In the genomic region with DNA sequence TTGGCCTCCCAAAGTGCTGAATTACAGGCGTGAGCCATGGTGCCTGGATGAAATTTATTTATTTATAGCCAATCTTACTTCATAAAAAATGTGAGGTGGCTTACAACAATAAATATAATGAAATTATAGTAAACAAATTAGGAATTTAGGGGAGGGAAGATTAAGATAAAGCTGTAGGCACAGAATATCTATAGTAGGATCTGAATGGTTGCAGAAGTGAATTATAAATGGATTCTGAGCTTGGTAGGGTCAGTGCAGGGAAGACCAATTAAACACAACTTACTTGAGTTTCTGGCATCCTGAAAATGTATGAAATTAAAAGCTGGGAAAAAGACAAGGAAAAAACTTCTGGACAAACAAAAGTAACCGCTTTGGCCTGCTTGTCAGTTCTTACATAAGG, we compare ENCODE assay signal across 30 cellular contexts.
"Had no signal": no experiment of that assay in that cellular context is flagged by ENCODE, and none has a peak within 500 bp of the region (broad histone marks: within the 10 kb centered on the region; RNA-seq: fewer than 3 reads in every experiment).

No MANE protein-coding gene starts in this region.

- H3K27ac Mint-ChIP-seq: activated CD4-positive, alpha-beta memory T cell treated with anti-CD3 and anti-CD28 coated beads, Interleukin-2, amount 10 ng/mL, durations not matched to agents 7 days and 5 days; activated CD4-positive, alpha-beta T cell treated with anti-CD3 and anti-CD28 coated beads, Interleukin-2, amount 10 ng/mL, durations not matched to agents 7 days and 5 days; activated naive CD4-positive, alpha-beta T cell treated with anti-CD3 and anti-CD28 coated beads for 36 hours; activated naive CD8-positive, alpha-beta T cell treated with anti-CD3 and anti-CD28 coated beads for 36 hours; activated naive CD8-positive, alpha-beta T cell treated with anti-CD3 and anti-CD28 coated beads, Interleukin-2, amount 50 U/mL, for 24 hours; activated T-cell treated with anti-CD3 and anti-CD28 coated beads, Interleukin-2, amount 50 U/mL, for 24 hours; activated T-cell treated with anti-CD3 and anti-CD28 coated beads, Interleukin-2, amount 50 U/mL, for 72 hours; effector memory CD8-positive, alpha-beta T cell had no signal

- ATAC-seq: activated naive CD8-positive, alpha-beta T cell treated with anti-CD3 and anti-CD28 coated beads, Interleukin-2, amount 50 U/mL, for 24 hours; activated T-cell treated with anti-CD3 and anti-CD28 coated beads, Interleukin-2, amount 50 U/mL, for 72 hours; body of pancreas; effector memory CD8-positive, alpha-beta T cell; gastroesophageal sphincter had no signal

- DNase-seq: activated CD4-positive, alpha-beta memory T cell treated with anti-CD3 and anti-CD28 coated beads, Interleukin-2, amount 10 ng/mL, durations not matched to agents 7 days and 5 days; activated CD4-positive, alpha-beta T cell treated with anti-CD3 and anti-CD28 coated beads for 4 hours; activated CD4-positive, alpha-beta T cell treated with anti-CD3 and anti-CD28 coated beads, Interleukin-2, amount 10 ng/mL, durations not matched to agents 7 days and 5 days; activated CD4-positive, alpha-beta T cell treated with anti-CD3 and anti-CD28 coated beads, Interleukin-2, amount 50 U/mL, for 4 hours; activated CD4-positive, CD25-positive, alpha-beta regulatory T cell; activated CD4-positive, CD25-positive, alpha-beta regulatory T cell treated with anti-CD3 and anti-CD28 coated beads, Interleukin-2, amount 50 U/mL, for 72 hours; activated CD8-positive, alpha-beta memory T cell treated with anti-CD3 and anti-CD28 coated beads, Interleukin-2, amount 50 U/mL, for 48 hours; activated gamma-delta T cell; activated naive CD4-positive, alpha-beta T cell treated with anti-CD3 and anti-CD28 coated beads for 36 hours; activated naive CD8-positive, alpha-beta T cell treated with anti-CD3 and anti-CD28 coated beads for 36 hours; activated naive CD8-positive, alpha-beta T cell treated with anti-CD3 and anti-CD28 coated beads, Interleukin-2, amount 50 U/mL, for 24 hours; activated T-cell treated with anti-CD3 and anti-CD28 coated beads for 4 hours; activated T-cell treated with anti-CD3 and anti-CD28 coated beads, Interleukin-2, amount 50 U/mL, for 24 hours; activated T-cell treated with anti-CD3 and anti-CD28 coated beads, Interleukin-2, amount 50 U/mL, for 72 hours; adrenal gland; amygdala; aorta; body of pancreas; caudate nucleus; cortex of kidney; dermis blood vessel endothelial cell; effector CD4-positive, alpha-beta T cell; effector memory CD8-positive, alpha-beta T cell; erythroblast; foreskin melanocyte; heart right ventricle; T-helper 2 cell had no signal

- H3K4me3 ChIP-seq: adrenal gland, body of pancreas, esophagus muscularis mucosa, gastroesophageal sphincter, heart right ventricle had no signal

- H3K36me3 Mint-ChIP-seq: activated naive CD4-positive, alpha-beta T cell treated with anti-CD3 and anti-CD28 coated beads, Interleukin-2, amount 50 U/mL, for 24 hours; activated naive CD8-positive, alpha-beta T cell treated with anti-CD3 and anti-CD28 coated beads for 36 hours had no signal

- H3K9me3 ChIP-seq: adrenal gland, body of pancreas, esophagus muscularis mucosa had no signal

- H3K9me3 Mint-ChIP-seq: activated CD4-positive, alpha-beta memory T cell treated with anti-CD3 and anti-CD28 coated beads, Interleukin-2, amount 10 ng/mL, durations not matched to agents 7 days and 5 days; activated CD4-positive, alpha-beta T cell treated with anti-CD3 and anti-CD28 coated beads, Interleukin-2, amount 10 ng/mL, durations not matched to agents 7 days and 5 days; activated naive CD4-positive, alpha-beta T cell treated with anti-CD3 and anti-CD28 coated beads for 36 hours; activated naive CD4-positive, alpha-beta T cell treated with anti-CD3 and anti-CD28 coated beads, Interleukin-2, amount 50 U/mL, for 24 hours; activated naive CD8-positive, alpha-beta T cell treated with anti-CD3 and anti-CD28 coated beads for 36 hours; activated naive CD8-positive, alpha-beta T cell treated with anti-CD3 and anti-CD28 coated beads, Interleukin-2, amount 50 U/mL, for 24 hours; activated T-cell treated with anti-CD3 and anti-CD28 coated beads, Interleukin-2, amount 50 U/mL, for 24 hours; activated T-cell treated with anti-CD3 and anti-CD28 coated beads, Interleukin-2, amount 50 U/mL, for 72 hours; effector memory CD8-positive, alpha-beta T cell had no signal

- H3K27ac ChIP-seq: adrenal gland, body of pancreas, esophagus muscularis mucosa, gastroesophageal sphincter, heart right ventricle had no signal

- H3K4me1 Mint-ChIP-seq: activated CD4-positive, alpha-beta memory T cell treated with anti-CD3 and anti-CD28 coated beads, Interleukin-2, amount 10 ng/mL, durations not matched to agents 7 days and 5 days; activated CD4-positive, alpha-beta T cell treated with anti-CD3 and anti-CD28 coated beads, Interleukin-2, amount 10 ng/mL, durations not matched to agents 7 days and 5 days; activated naive CD4-positive, alpha-beta T cell treated with anti-CD3 and anti-CD28 coated beads, Interleukin-2, amount 50 U/mL, for 24 hours had no signal

- H3K4me1 ChIP-seq: adrenal gland, body of pancreas, esophagus muscularis mucosa, gastroesophageal sphincter had no signal

- H3K4me3 Mint-ChIP-seq: activated CD4-positive, alpha-beta memory T cell treated with anti-CD3 and anti-CD28 coated beads, Interleukin-2, amount 10 ng/mL, durations not matched to agents 7 days and 5 days; activated CD4-positive, alpha-beta T cell treated with anti-CD3 and anti-CD28 coated beads, Interleukin-2, amount 10 ng/mL, durations not matched to agents 7 days and 5 days; activated naive CD4-positive, alpha-beta T cell treated with anti-CD3 and anti-CD28 coated beads for 36 hours; activated naive CD4-positive, alpha-beta T cell treated with anti-CD3 and anti-CD28 coated beads, Interleukin-2, amount 50 U/mL, for 24 hours; activated naive CD8-positive, alpha-beta T cell treated with anti-CD3 and anti-CD28 coated beads for 36 hours; activated naive CD8-positive, alpha-beta T cell treated with anti-CD3 and anti-CD28 coated beads, Interleukin-2, amount 50 U/mL, for 24 hours; activated T-cell treated with anti-CD3 and anti-CD28 coated beads, Interleukin-2, amount 50 U/mL, for 24 hours; activated T-cell treated with anti-CD3 and anti-CD28 coated beads, Interleukin-2, amount 50 U/mL, for 72 hours; effector memory CD8-positive, alpha-beta T cell had no signal

- H3K36me3 ChIP-seq: adrenal gland, esophagus muscularis mucosa, gastroesophageal sphincter, heart right ventricle had no signal

- H3K27me3 ChIP-seq: adrenal gland, body of pancreas, esophagus muscularis mucosa, gastroesophageal sphincter, heart right ventricle had no signal

- H3K27me3 Mint-ChIP-seq: activated naive CD8-positive, alpha-beta T cell treated with anti-CD3 and anti-CD28 coated beads for 36 hours; activated naive CD8-positive, alpha-beta T cell treated with anti-CD3 and anti-CD28 coated beads, Interleukin-2, amount 50 U/mL, for 24 hours; activated T-cell treated with anti-CD3 and anti-CD28 coated beads, Interleukin-2, amount 50 U/mL, for 24 hours had no signal
